23 cellular contexts compared by ENCODE assay signal in the genomic region with DNA sequence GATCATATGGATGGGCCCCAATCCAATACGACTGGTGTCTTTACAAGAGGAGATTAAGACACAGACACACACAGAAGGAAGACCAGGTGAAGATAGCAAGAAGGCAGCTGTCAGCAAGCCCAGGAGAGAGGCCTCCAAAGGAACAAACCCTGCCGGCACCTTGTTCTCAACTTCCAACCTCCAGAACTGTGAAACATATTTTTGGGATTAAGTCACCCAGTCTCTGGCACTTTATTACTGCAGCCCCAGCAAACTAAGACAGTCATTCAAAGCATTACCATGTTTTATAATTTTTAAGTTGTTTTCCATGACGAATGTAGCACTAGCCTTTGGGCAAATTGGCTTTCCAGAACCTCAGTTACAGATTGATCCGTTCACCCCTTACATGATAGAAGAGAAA. TPM values are rescaled to one million over a fixed set of nuclear protein-coding genes. Genes with fewer than 3 reads are reported as not detected.
DNase-seq lines count a peak whose midpoint lies in the region; ATAC-seq, FAIRE-seq and TF ChIP-seq lines count a peak whose summit lies in the region.
"Had no signal": no experiment of that assay in that cellular context is flagged by ENCODE, and none has a peak within 500 bp of the region (broad histone marks: within the 10 kb centered on the region; RNA-seq: fewer than 3 reads in every experiment).

No MANE protein-coding gene starts in this region.

- H3K9me3 ChIP-seq in A549 (no peaks in the 10 kb centered on the region), thyroid gland (no peaks in the 10 kb centered on the region)
- H3K9me3 ChIP-seq: BE2C, thoracic aorta had no signal

- no peak for TF ChIP-seq RAD21 in A549 (conservative IDR thresholded peaks at IDR 0.05 in 1 of 2, IDR thresholded peaks at IDR 0.05 in 1 of 2)

- FAIRE-seq in A549 (lab: Jason Lieb, UNC), result no peak
- FAIRE-seq: H1 had no signal

- peak overlapping the region; percentile 78 for H3K27ac Mint-ChIP-seq in osteocyte (ENCODE audit: unreplicated experiment)
- H3K27ac Mint-ChIP-seq: activated CD4-positive, alpha-beta T cell treated with anti-CD3 and anti-CD28 coated beads, Interleukin-2, amount 10 ng/mL, durations not matched to agents 7 days and 5 days; activated naive CD4-positive, alpha-beta T cell treated with anti-CD3 and anti-CD28 coated beads, Interleukin-2, amount 10 ng/mL, durations not matched to agents 7 days and 5 days; activated T-cell treated with anti-CD3 and anti-CD28 coated beads, Interleukin-2, amount 50 U/mL, for 72 hours; T-helper 2 cell treated with Interferon-gamma antibody and Interleukin-4, amounts not matched to agents 5 μg/mL and 100 μg/mL, for 36 hours had no signal

- H3K36me3 Mint-ChIP-seq in osteocyte (ENCODE audit: unreplicated experiment), result peaks cover 45% of the 10 kb centered on the region
- H3K36me3 Mint-ChIP-seq: activated naive CD4-positive, alpha-beta T cell treated with anti-CD3 and anti-CD28 coated beads, Interleukin-2, amount 10 ng/mL, durations not matched to agents 7 days and 5 days had no signal

- H3K27me3 Mint-ChIP-seq in osteocyte (ENCODE audit: unreplicated experiment), result no peaks in the 10 kb centered on the region

- intact Hi-C loops in thyroid gland (cut with DNase I), result no loop called here

- CTCF ChIA-PET in A549 (lab: Yijun Ruan, JAX), result interaction anchor here (1.2 kb wide), 1 partner anchor 12 kb away, joined by 4 read pairs; the partner anchor contains the start of gene STARD13

- ATAC-seq in A549 (no peak), foreskin keratinocyte (peak; percentile 66), HG03135 (IDR thresholded peaks at IDR 0.05; ENCODE audit: unreplicated experiment) (no peak)
- ATAC-seq: activated T-cell treated with anti-CD3 and anti-CD28 coated beads, Interleukin-2, amount 50 U/mL, for 72 hours; SK-N-SH treated with all-trans-retinoic acid at 6 μM for 48 hours had no signal

- no peaks in the 10 kb centered on the region for H3K36me3 ChIP-seq in thyroid gland
- H3K36me3 ChIP-seq: BE2C, cardiac muscle cell, thoracic aorta had no signal

- peaks cover 3% of the 10 kb centered on the region for H3K9me3 Mint-ChIP-seq in osteocyte (ENCODE audit: unreplicated experiment)
- H3K9me3 Mint-ChIP-seq: activated CD4-positive, alpha-beta T cell treated with anti-CD3 and anti-CD28 coated beads, Interleukin-2, amount 10 ng/mL, durations not matched to agents 7 days and 5 days; activated naive CD4-positive, alpha-beta T cell treated with anti-CD3 and anti-CD28 coated beads, Interleukin-2, amount 10 ng/mL, durations not matched to agents 7 days and 5 days; activated T-cell treated with anti-CD3 and anti-CD28 coated beads, Interleukin-2, amount 50 U/mL, for 72 hours; T-helper 2 cell treated with Interferon-gamma antibody and Interleukin-4, amounts not matched to agents 5 μg/mL and 100 μg/mL, for 36 hours had no signal

- H3K4me1 ChIP-seq in A549, result peaks cover 65% of the 10 kb centered on the region
- peaks cover 50% of the 10 kb centered on the region for H3K4me1 ChIP-seq in foreskin keratinocyte
- H3K4me1 ChIP-seq in thyroid gland, result peaks cover 27 to 51% of the 10 kb centered on the region in 2 donors
- H3K4me1 ChIP-seq: BE2C had no signal

- no peak for DNase-seq in A549 (ENCODE audit: low read depth in 1 of 2, low spot score in 1 of 2)
- peak; percentile 86 for DNase-seq in M059J (ENCODE audit: low read depth)
- DNase-seq in foreskin keratinocyte, result peak in 1 of 2 donors; percentile 72
- DNase-seq in osteocyte (ENCODE audit: extremely low spot score, unreplicated experiment), result no peak
- no peak for DNase-seq in thyroid gland
- DNase-seq in NCI-H146 (lab: John Stamatoyannopoulos, UW), result no peak
- DNase-seq in SW480 (ENCODE audit: low spot score), result no peak
- DNase-seq: activated CD4-positive, alpha-beta T cell treated with anti-CD3 and anti-CD28 coated beads, Interleukin-2, amount 10 ng/mL, durations not matched to agents 7 days and 5 days; activated naive CD4-positive, alpha-beta T cell treated with anti-CD3 and anti-CD28 coated beads, Interleukin-2, amount 10 ng/mL, durations not matched to agents 7 days and 5 days; activated T-cell treated with anti-CD3 and anti-CD28 coated beads, Interleukin-2, amount 50 U/mL, for 72 hours; amniotic stem cell; BE2C; Kasumi-1; NCI-H187 treated with DMSO at 0.1 percent for 48 hours; NCI-H774; stimulated activated CD4-positive, alpha-beta T cell treated with anti-CD3 and anti-CD28 coated beads, Interleukin-4, amount 100 ng/mL, for 1 hour; stimulated activated naive CD4-positive, alpha-beta T cell had no signal

- WGBS in A549 (ENCODE audit: missing lambda C conversion rate), result 88% methylated on average over 4 of the region's 4 CpGs
- 96 to 98% methylated on average over 4 of the region's 4 CpGs for WGBS in thyroid gland, 2 donors

- TF ChIP-seq EP300 in A549 (IDR thresholded peaks at IDR 0.05), result no peak

- peaks cover 95% of the 10 kb centered on the region for H3K4me1 Mint-ChIP-seq in osteocyte (ENCODE audit: unreplicated experiment)
- H3K4me1 Mint-ChIP-seq: activated CD4-positive, alpha-beta T cell treated with anti-CD3 and anti-CD28 coated beads, Interleukin-2, amount 10 ng/mL, durations not matched to agents 7 days and 5 days; activated naive CD4-positive, alpha-beta T cell treated with anti-CD3 and anti-CD28 coated beads, Interleukin-2, amount 10 ng/mL, durations not matched to agents 7 days and 5 days had no signal

- no peak overlapping the region for H3K4me3 ChIP-seq in A549
- H3K4me3 ChIP-seq in thyroid gland (replicated peaks in 1 of 3), result no peak overlapping the region
- H3K4me3 ChIP-seq: cardiac muscle cell, thoracic aorta had no signal

- H3K4me2 ChIP-seq in A549, result peak overlapping the region; percentile 27; the same call in 1 of the 3 replicates

- no peak overlapping the region for H3K4me3 Mint-ChIP-seq in osteocyte (ENCODE audit: unreplicated experiment)
- H3K4me3 Mint-ChIP-seq: activated CD4-positive, alpha-beta T cell treated with anti-CD3 and anti-CD28 coated beads, Interleukin-2, amount 10 ng/mL, durations not matched to agents 7 days and 5 days; activated naive CD4-positive, alpha-beta T cell treated with anti-CD3 and anti-CD28 coated beads, Interleukin-2, amount 10 ng/mL, durations not matched to agents 7 days and 5 days; activated T-cell treated with anti-CD3 and anti-CD28 coated beads, Interleukin-2, amount 50 U/mL, for 72 hours; T-helper 2 cell treated with Interferon-gamma antibody and Interleukin-4, amounts not matched to agents 5 μg/mL and 100 μg/mL, for 36 hours had no signal

- H3K27me3 ChIP-seq in foreskin keratinocyte (no peaks in the 10 kb centered on the region), thyroid gland (no peaks in the 10 kb centered on the region)
- H3K27me3 ChIP-seq: BE2C, cardiac muscle cell had no signal

- TF ChIP-seq POLR2A in A549 (IDR thresholded peaks at IDR 0.05; ENCODE audit: low read length) (no peak), thyroid gland (IDR thresholded peaks at IDR 0.05) (no peak)

- TF ChIP-seq CTCF in A549 (IDR thresholded peaks at IDR 0.05) (no peak), foreskin keratinocyte (conservative IDR thresholded peaks at IDR 0.05) (no peak), osteocyte (IDR thresholded peaks at IDR 0.05) (no peak), thyroid gland (IDR thresholded peaks at IDR 0.05) (no peak)

- POLR2A ChIA-PET in A549 (lab: Yijun Ruan, JAX), result no interaction called here

- H3K27ac ChIP-seq in A549, result peak overlapping the region; percentile 32 to 69; a peak in 4 of 6 replicates
- peak overlapping the region; percentile 60 for H3K27ac ChIP-seq in foreskin keratinocyte
- no peak overlapping the region for H3K27ac ChIP-seq in thyroid gland
- H3K27ac ChIP-seq: cardiac muscle cell, thoracic aorta had no signal

TF ChIP-seq in A549, 52 proteins besides CTCF, POLR2A, EP300 and RAD21:
- TF ChIP-seq FOSL2 (IDR thresholded peaks at IDR 0.05), result no peak
- no peak for TF ChIP-seq FOSL2 (CRISPR knock-in tag; IDR thresholded peaks at IDR 0.05)
- no peak for TF ChIP-seq MAFK (IDR thresholded peaks at IDR 0.05; ENCODE audit: partially characterized antibody)
- TF ChIP-seq, protein P1, sequence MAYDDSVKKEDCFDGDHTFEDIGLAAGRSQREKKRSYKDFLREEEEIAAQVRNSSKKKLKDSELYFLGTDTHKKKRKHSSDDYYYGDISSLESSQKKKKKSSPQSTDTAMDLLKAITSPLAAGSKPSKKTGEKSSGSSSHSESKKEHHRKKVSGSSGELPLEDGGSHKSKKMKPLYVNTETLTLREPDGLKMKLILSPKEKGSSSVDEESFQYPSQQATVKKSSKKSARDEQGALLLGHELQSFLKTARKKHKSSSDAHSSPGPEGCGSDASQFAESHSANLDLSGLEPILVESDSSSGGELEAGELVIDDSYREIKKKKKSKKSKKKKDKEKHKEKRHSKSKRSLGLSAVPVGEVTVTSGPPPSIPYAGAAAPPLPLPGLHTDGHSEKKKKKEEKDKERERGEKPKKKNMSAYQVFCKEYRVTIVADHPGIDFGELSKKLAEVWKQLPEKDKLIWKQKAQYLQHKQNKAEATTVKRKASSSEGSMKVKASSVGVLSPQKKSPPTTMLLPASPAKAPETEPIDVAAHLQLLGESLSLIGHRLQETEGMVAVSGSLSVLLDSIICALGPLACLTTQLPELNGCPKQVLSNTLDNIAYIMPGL (CRISPR knock-in tag; IDR thresholded peaks at IDR 0.05; ENCODE audit: borderline replicate concordance), result no peak
- no peak for TF ChIP-seq RARB (CRISPR knock-in tag; IDR thresholded peaks at IDR 0.05)

RNA-seq across cellular contexts. Expression of gene STARD13, which starts 11.3 kb away (rescaled TPM):
- polyA plus RNA-seq in A549 (2011; rRNA removed) (2.8 TPM in 2 replicates), A549 (2017; fragmentation: RNase III; extraction: RNeasy Plus Mini Kit Qiagen cat#74134 plus additional on column Dnase treatment) (2.4 to 2.9 TPM (median 2.6 TPM) in 3 replicates), foreskin keratinocyte (2.3 and 3.5 TPM in 2 replicates)
- polyA plus RNA-seq in A549 (2012; cell fraction: cytosol; rRNA removed), result 2.2 and 3.3 TPM in 2 replicates
- 4.2 TPM in 2 replicates for polyA plus RNA-seq in A549 (2012; cell fraction: nucleus; rRNA removed)
- 15.0 and 15.6 TPM in 2 replicates for polyA minus RNA-seq in A549 (2011; rRNA and poly(A)+ RNA removed)
- 6.6 and 9.4 TPM in 2 replicates for total RNA-seq in M059J (2014; rRNA removed; shearing (Covaris generic))
- total RNA-seq in foreskin keratinocyte (12.6 and 13.2 TPM in 2 replicates), osteocyte (64.8 and 72.0 TPM in 2 replicates), thyroid gland (100 to 1,000 TPM in 1 of 4 donors, 10 to 100 TPM in 3; 52.0 to 114 (median 89.2) TPM)

Comparison
In these comparisons a context has a peak if more than half of its experiments do, and no peak if none do; other contexts are left out.
1. H3K27ac ChIP-seq: peak in A549 (2 of 2) and foreskin keratinocyte (single experiment); none in thyroid gland (0 of 3).